ENCODE assay signal across 14 cellular contexts in genomic region chr10:35271086-35271834, GRCh38.
DNase-seq lines count a peak whose midpoint lies in the region; ATAC-seq and FAIRE-seq lines count a peak whose summit lies in the region.
"Had no signal": no experiment of that assay in that cellular context is flagged by ENCODE, and none has a peak within 500 bp of the region (broad histone marks: within the 10 kb centered on the region; RNA-seq: fewer than 3 reads in every experiment).

No MANE protein-coding gene starts in this region.

- no peak for ATAC-seq in GM18909 (IDR thresholded peaks at IDR 0.05; ENCODE audit: poor library complexity, unreplicated experiment)
- ATAC-seq in GM19455 (IDR thresholded peaks at IDR 0.05; ENCODE audit: unreplicated experiment): no peak
- no peak for ATAC-seq in HG02623 (IDR thresholded peaks at IDR 0.05; ENCODE audit: unreplicated experiment)

- DNase-seq in RCC 7860 (ENCODE audit: low spot score) (peak; percentile 69), left kidney (ENCODE audit: low read depth, low spot score) (peak; percentile 51), LoVo (ENCODE audit: low spot score) (no peak)
- DNase-seq: activated naive CD4-positive, alpha-beta T cell treated with anti-CD3 and anti-CD28 coated beads, Interleukin-2, amount 10 ng/mL, durations not matched to agents 7 days and 5 days; stimulated activated CD4-positive, alpha-beta T cell treated with anti-CD3 and anti-CD28 coated beads, Interleukin-1b, Interleukin-23, amount 100 ng/mL, for 48 hours; tibial artery had no signal

- H3K27ac ChIP-seq in BLaER1 treated with 17β-estradiol and CSF1 and Interleukin-3, amounts not matched to agents 10 nM and 100 nM: peak overlapping the region in 5 of 11 experiments; percentile 21 to 54 (median 29); a peak in 8 of 22 replicates
- peak overlapping the region; percentile 35 for H3K27ac ChIP-seq in HUES48 (ENCODE audit: low read depth, low read length)
- H3K27ac ChIP-seq: SJSA1, tibial artery had no signal

- peak overlapping the region in 5 of 11 experiments; percentile 35 to 63 (median 47); a peak in 8 of 22 replicates for H3K9ac ChIP-seq in BLaER1 treated with 17β-estradiol and CSF1 and Interleukin-3, amounts not matched to agents 10 nM and 100 nM
- H3K9ac ChIP-seq in HUES48 (ENCODE audit: low read depth, low read length): no peak overlapping the region

- no peaks in the 10 kb centered on the region for H4K20me1 ChIP-seq in BLaER1 treated with 17β-estradiol and CSF1 and Interleukin-3, amounts not matched to agents 10 nM and 100 nM

- no peaks in the 10 kb centered on the region for H3K27me3 ChIP-seq in BLaER1 treated with 17β-estradiol and CSF1 and Interleukin-3, amounts not matched to agents 10 nM and 100 nM
- no peaks in the 10 kb centered on the region for H3K27me3 ChIP-seq in HUES48 (ENCODE audit: control insufficient read depth, insufficient read depth, low read length)
- H3K27me3 ChIP-seq: SJSA1 had no signal

- H3K4me2 ChIP-seq in BLaER1 treated with 17β-estradiol and CSF1 and Interleukin-3, amounts not matched to agents 10 nM and 100 nM: peak overlapping the region; percentile 25 to 80 (median 66)

- FAIRE-seq in RCC 7860 (lab: Jason Lieb, UNC): peak; percentile 97
- FAIRE-seq: bronchial epithelial cell, frontal cortex had no signal

- no peaks in the 10 kb centered on the region for H3K36me3 ChIP-seq in BLaER1 treated with 17β-estradiol and CSF1 and Interleukin-3, amounts not matched to agents 10 nM and 100 nM
- H3K36me3 ChIP-seq in HUES48 (ENCODE audit: control insufficient read depth, insufficient read depth, low read length): no peaks in the 10 kb centered on the region
- H3K36me3 ChIP-seq: SJSA1, tibial artery had no signal

- H3K4me1 ChIP-seq in BLaER1 treated with 17β-estradiol and CSF1 and Interleukin-3, amounts not matched to agents 10 nM and 100 nM: peaks cover 43 to 52% (median 50%) of the 10 kb centered on the region in 10 experiments
- no peaks in the 10 kb centered on the region for H3K4me1 ChIP-seq in HUES48 (ENCODE audit: control insufficient read depth, insufficient read depth, low read length)
- H3K4me1 ChIP-seq: tibial artery had no signal

- no peak overlapping the region for H3K4me3 ChIP-seq in BLaER1 treated with 17β-estradiol and CSF1 and Interleukin-3, amounts not matched to agents 10 nM and 100 nM
- no peak overlapping the region for H3K4me3 ChIP-seq in HUES48 (ENCODE audit: low read depth, low read length)
- H3K4me3 ChIP-seq: SJSA1, tibial artery had no signal

- H3K9me3 ChIP-seq in BLaER1 treated with 17β-estradiol and CSF1 and Interleukin-3, amounts not matched to agents 10 nM and 100 nM (replicated peaks in 1 of 11): peaks cover 23 to 62% (median 34%) of the 10 kb centered on the region in 11 experiments
- H3K9me3 ChIP-seq in HUES48 (ENCODE audit: control insufficient read depth, insufficient read depth, low read length): no peaks in the 10 kb centered on the region
- H3K9me3 ChIP-seq: SJSA1, tibial artery had no signal
